In genomic region chr5:9927521-9927997, GRCh38 we compare ENCODE assay signal across 1 cellular context.
TF ChIP-seq lines count a peak whose summit lies in the region.

No MANE protein-coding gene starts in this region.

TF ChIP-seq in IMR-90, 13 proteins besides CTCF, POLR2A, EP300 and RAD21:
- TF ChIP-seq FOS (IDR thresholded peaks at IDR 0.05; ENCODE audit: low read depth, low read length) (0 out of 2 replicates have a peak, but pooled peaks have one; percentile 41), ELK1 (IDR thresholded peaks at IDR 0.05; ENCODE audit: borderline replicate concordance, low read depth, low read length) (no peak), BHLHE40 (IDR thresholded peaks at IDR 0.05; ENCODE audit: low read depth, low read length) (no peak), MAZ (IDR thresholded peaks at IDR 0.05; ENCODE audit: borderline replicate concordance, low read depth, low read length) (no peak), RCOR1 (IDR thresholded peaks at IDR 0.05; ENCODE audit: insufficient replicate concordance, low read length) (no peak)
